22 cellular contexts compared by ENCODE assay signal in the genomic region with DNA sequence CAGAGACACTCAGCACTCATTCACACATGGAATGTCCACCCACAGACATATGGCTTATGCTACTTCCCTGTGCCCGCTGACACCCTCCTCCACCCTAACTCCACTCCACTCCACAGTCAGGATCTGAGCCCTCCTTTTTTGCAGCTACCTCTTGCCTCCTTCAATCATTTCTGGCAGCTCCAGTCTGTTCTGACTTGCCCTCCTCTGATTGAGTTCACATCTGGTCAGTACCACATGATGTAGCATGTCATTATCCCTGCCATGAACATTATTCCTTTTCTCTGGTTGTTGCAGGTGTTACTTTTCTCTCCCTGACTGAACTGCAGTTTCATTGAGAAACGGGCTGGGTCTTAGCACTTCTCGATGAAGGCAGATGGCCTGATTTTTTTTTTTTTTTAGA.
DNase-seq lines count a peak whose midpoint lies in the region; ATAC-seq and TF ChIP-seq lines count a peak whose summit lies in the region.
"Had no signal": no experiment of that assay in that cellular context is flagged by ENCODE, and none has a peak within 500 bp of the region (broad histone marks: within the 10 kb centered on the region; RNA-seq: fewer than 3 reads in every experiment).

No MANE protein-coding gene starts in this region.

- no peaks in the 10 kb centered on the region for H3K36me3 ChIP-seq in BLaER1 treated with 17β-estradiol and CSF1 and Interleukin-3, amounts not matched to agents 10 nM and 100 nM
- H3K36me3 ChIP-seq in MM.1S (replicated peaks; ENCODE audit: insufficient read depth, low read length) (no peaks in the 10 kb centered on the region), PC-3 (ENCODE audit: low read depth, low read length) (no peaks in the 10 kb centered on the region)
- H3K36me3 ChIP-seq: Peyer's patch had no signal

- no peak overlapping the region for H3K4me3 Mint-ChIP-seq in neural crest cell
- H3K4me3 Mint-ChIP-seq: CD14-positive monocyte; CD8-positive, alpha-beta memory T cell had no signal

- H3K9me3 ChIP-seq in BLaER1 treated with 17β-estradiol and CSF1 and Interleukin-3, amounts not matched to agents 10 nM and 100 nM (replicated peaks in 1 of 11) = peaks cover 0 to 19% (median 12%) of the 10 kb centered on the region in 11 experiments; a peak in 14 of 22 replicates
- H3K9me3 ChIP-seq in MM.1S (replicated peaks; ENCODE audit: insufficient read depth, low read length) (no peaks in the 10 kb centered on the region), PC-3 (ENCODE audit: low read length) (no peaks in the 10 kb centered on the region)
- H3K9me3 ChIP-seq: A549, Peyer's patch had no signal

- peaks cover 4 to 31% (median 25%) of the 10 kb centered on the region in 10 experiments; a peak in 15 of 20 replicates for H3K4me1 ChIP-seq in BLaER1 treated with 17β-estradiol and CSF1 and Interleukin-3, amounts not matched to agents 10 nM and 100 nM
- H3K4me1 ChIP-seq in MM.1S (ENCODE audit: low read length) = no peaks in the 10 kb centered on the region
- no peaks in the 10 kb centered on the region for H3K4me1 ChIP-seq in PC-3 (ENCODE audit: insufficient read depth, low read length)
- H3K4me1 ChIP-seq: A549, Peyer's patch had no signal

- H3K9me2 ChIP-seq in MM.1S (replicated peaks; ENCODE audit: insufficient read depth, low read length) (no peaks in the 10 kb centered on the region), PC-3 (replicated peaks; ENCODE audit: low read length) (no peaks in the 10 kb centered on the region)

- H3K4me3 ChIP-seq in BLaER1 treated with 17β-estradiol and CSF1 and Interleukin-3, amounts not matched to agents 10 nM and 100 nM = no peak overlapping the region
- H3K4me3 ChIP-seq in MM.1S (ENCODE audit: low read length) = no peak overlapping the region
- H3K4me3 ChIP-seq in PC-3 (ENCODE audit: low read length) = no peak overlapping the region
- H3K4me3 ChIP-seq: A549, Peyer's patch, SK-N-MC had no signal

- DNase-seq in MM.1S (peak; percentile 46), PC-3 (no peak), neural crest cell (ENCODE audit: low read depth, low spot score) (no peak), NCI-H2029 treated with DMSO at 0.1 percent for 48 hours (lab: John Stamatoyannopoulos, UW) (no peak), DMS114 treated with DMSO at 0.1 percent for 48 hours (lab: John Stamatoyannopoulos, UW; ENCODE audit: unreplicated experiment) (no peak), HPDE6-E6E7 (ENCODE audit: extremely low spot score) (no peak)
- DNase-seq: CD8-positive, alpha-beta memory T cell; Kasumi-1; MV-4-11; NCI-H1694; NCI-H2081; NCI-H446; NCI-H526 treated with DMSO at 0.1 percent for 48 hours; Peyer's patch; SIG-M5 had no signal

- CTCF ChIA-PET in PC-3 (lab: Charles Lee) = no interaction called here

- no peaks in the 10 kb centered on the region for H3K79me2 ChIP-seq in MM.1S (ENCODE audit: low read length)
- H3K79me2 ChIP-seq in PC-3 (ENCODE audit: low read length) = no peaks in the 10 kb centered on the region

- no peaks in the 10 kb centered on the region for H3K27me3 ChIP-seq in BLaER1 treated with 17β-estradiol and CSF1 and Interleukin-3, amounts not matched to agents 10 nM and 100 nM
- H3K27me3 ChIP-seq in MM.1S (replicated peaks; ENCODE audit: insufficient read depth, low read length) = no peaks in the 10 kb centered on the region
- H3K27me3 ChIP-seq in PC-3 (ENCODE audit: low read length) = no peaks in the 10 kb centered on the region
- H3K27me3 ChIP-seq: Peyer's patch had no signal

- no peaks in the 10 kb centered on the region for H4K20me1 ChIP-seq in BLaER1 treated with 17β-estradiol and CSF1 and Interleukin-3, amounts not matched to agents 10 nM and 100 nM
- H4K20me1 ChIP-seq in MM.1S (ENCODE audit: insufficient read depth, low read length) (no peaks in the 10 kb centered on the region), PC-3 (ENCODE audit: low read length) (no peaks in the 10 kb centered on the region)

- peaks cover 9% of the 10 kb centered on the region for H3K9me3 Mint-ChIP-seq in neural crest cell
- H3K9me3 Mint-ChIP-seq: CD8-positive, alpha-beta memory T cell had no signal

- TF ChIP-seq CTCF in MM.1S (IDR thresholded peaks at IDR 0.05; ENCODE audit: low read length) (no peak), PC-3 (conservative IDR thresholded peaks at IDR 0.05; ENCODE audit: low read depth, low read length) (no peak), neural crest cell (conservative IDR thresholded peaks at IDR 0.05) (no peak)

- no peak overlapping the region for H3K27ac ChIP-seq in BLaER1 treated with 17β-estradiol and CSF1 and Interleukin-3, amounts not matched to agents 10 nM and 100 nM
- H3K27ac ChIP-seq in MM.1S (ENCODE audit: low read length) (no peak overlapping the region), PC-3 (ENCODE audit: low read length) (no peak overlapping the region)
- H3K27ac ChIP-seq: A549, HL-60, Peyer's patch, SK-N-MC had no signal

- H3K27me3 Mint-ChIP-seq in neural crest cell (ENCODE audit: low read depth) = no peaks in the 10 kb centered on the region

- H3F3A ChIP-seq in MM.1S (ENCODE audit: insufficient read depth, low read length) = no peaks in the 10 kb centered on the region
- no peaks in the 10 kb centered on the region for H3F3A ChIP-seq in PC-3 (ENCODE audit: low read length, unreplicated experiment)

- H3K27ac Mint-ChIP-seq in neural crest cell (ENCODE audit: unreplicated experiment) = peak overlapping the region; percentile 44
- H3K27ac Mint-ChIP-seq: CD14-positive monocyte; CD8-positive, alpha-beta memory T cell had no signal

- intact Hi-C loops in PC-3 (cut with micrococcal nuclease) = no loop called here

- peaks cover 4% of the 10 kb centered on the region for H3K4me1 Mint-ChIP-seq in neural crest cell
- H3K4me1 Mint-ChIP-seq: CD14-positive monocyte; CD8-positive, alpha-beta memory T cell had no signal

- 0 out of 2 replicates have a peak, but pooled peaks have one; percentile 11 for ATAC-seq in PC-3
- ATAC-seq: A549, HCT116, HepG2 had no signal

- H3K4me2 ChIP-seq in BLaER1 treated with 17β-estradiol and CSF1 and Interleukin-3, amounts not matched to agents 10 nM and 100 nM = peak overlapping the region in 6 of 11 experiments; percentile 12 to 83 (median 72); a peak in 11 of 22 replicates
- H3K4me2 ChIP-seq in MM.1S (ENCODE audit: low read depth, low read length) (no peak overlapping the region), PC-3 (ENCODE audit: low read length) (no peak overlapping the region)
- H3K4me2 ChIP-seq: A549 had no signal

- no peak overlapping the region for H2AFZ ChIP-seq in MM.1S (ENCODE audit: low read length)
- no peak overlapping the region for H2AFZ ChIP-seq in PC-3 (ENCODE audit: low read length)

- no peak overlapping the region for H3K9ac ChIP-seq in BLaER1 treated with 17β-estradiol and CSF1 and Interleukin-3, amounts not matched to agents 10 nM and 100 nM
- no peak overlapping the region for H3K9ac ChIP-seq in MM.1S (ENCODE audit: low read length)
- H3K9ac ChIP-seq in PC-3 (ENCODE audit: low read length) = no peak overlapping the region

- POLR2A ChIA-PET in PC-3 (lab: Charles Lee; ENCODE audit: unreplicated experiment) = no interaction called here

- peaks cover 7% of the 10 kb centered on the region for H3K36me3 Mint-ChIP-seq in neural crest cell (ENCODE audit: low read depth)
- H3K36me3 Mint-ChIP-seq: CD14-positive monocyte; CD8-positive, alpha-beta memory T cell had no signal

- no TSS peak for BruUV-seq in PC-3 (replicated peaks; lab: Mats Ljungman, UMichigan)

Comparison
In these comparisons a context has a peak if more than half of its experiments do, and no peak if none do; other contexts are left out.
1. H3K4me2 ChIP-seq: peak in BLaER1 treated with 17β-estradiol and CSF1 and Interleukin-3, amounts not matched to agents 10 nM and 100 nM (6 of 11); none in MM.1S (single experiment) and PC-3 (single experiment).